Comparison of ENCODE assay signal across 8 cellular contexts in the genomic region with DNA sequence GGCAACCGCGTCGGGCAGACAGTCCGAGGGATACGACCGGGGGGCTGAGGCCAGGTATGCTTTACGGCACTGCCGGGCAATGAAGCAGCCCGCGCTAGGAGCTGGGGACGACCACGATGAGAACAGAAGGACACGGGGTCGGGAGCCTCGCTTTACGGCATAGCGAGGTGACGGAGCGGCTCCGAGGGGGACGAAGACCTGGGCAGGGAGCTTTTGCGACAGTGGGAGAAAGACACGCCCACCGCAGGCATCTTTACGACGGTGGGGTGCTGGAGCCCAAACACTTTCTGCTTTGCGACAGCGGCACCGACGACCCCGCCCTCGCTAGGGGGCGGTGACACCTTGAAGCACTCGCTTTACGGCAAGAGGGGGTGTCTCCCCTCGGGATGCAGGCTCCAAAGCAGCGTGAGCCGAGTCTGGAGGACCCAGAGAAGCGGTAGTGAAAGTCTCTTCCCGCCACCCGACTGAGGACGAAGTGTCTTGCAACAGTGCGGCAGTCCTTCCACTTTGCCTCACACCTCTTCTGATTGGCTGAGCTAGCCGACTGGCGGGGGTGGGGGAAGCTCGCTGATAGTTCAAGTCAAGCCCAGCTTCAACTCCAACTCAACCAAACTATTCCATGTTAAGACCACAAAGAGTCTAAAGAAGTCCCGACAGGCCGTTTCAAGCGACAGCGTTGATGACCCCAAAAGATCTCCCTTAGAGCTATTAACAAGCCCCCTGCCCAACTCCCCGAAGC. TPM values are rescaled to one million over a fixed set of nuclear protein-coding genes. Genes with fewer than 3 reads are reported as not detected.
DNase-seq lines count a peak whose midpoint lies in the region; ATAC-seq and TF ChIP-seq lines count a peak whose summit lies in the region.

No MANE protein-coding gene starts in this region.

- CTCF ChIA-PET in BJ (lab: Yijun Ruan, JAX) = interaction anchor here (0.6 to 1.5 kb wide), 8 partner anchors 10 to 292 kb away, joined by 3 to 6 read pairs (median 4); no protein-coding TSS in a partner anchor

- peak overlapping the region; percentile 93 to 96 for H3K9ac ChIP-seq in colonic mucosa (ENCODE audit: low read depth in 2 of 2, low read length in 2 of 2)

- H3K27ac Mint-ChIP-seq in activated CD4-positive, alpha-beta T cell treated with anti-CD3 and anti-CD28 coated beads, Interleukin-2, amount 10 ng/mL, durations not matched to agents 24 days and 14 days = peak overlapping the region; percentile 91

- H3K9me3 ChIP-seq in colonic mucosa = no peaks in the 10 kb centered on the region

- peaks cover 10% of the 10 kb centered on the region for H3K4me1 ChIP-seq in colonic mucosa

- H3K36me3 ChIP-seq in BJ (ENCODE audit: control insufficient read depth, insufficient read depth, low read length) (peaks cover 9% of the 10 kb centered on the region), colonic mucosa (no peaks in the 10 kb centered on the region)

- peak; percentile 95 for DNase-seq in BJ (ENCODE audit: low read depth)
- DNase-seq in GM19240 (ENCODE audit: insufficient read length, low spot score) = peak; percentile 89
- DNase-seq in NCI-H526 (lab: John Stamatoyannopoulos, UW) = peak; percentile 96 to 100
- DNase-seq in activated CD4-positive, alpha-beta T cell treated with anti-CD3 and anti-CD28 coated beads, Interleukin-2, amount 10 ng/mL, durations not matched to agents 24 days and 14 days = peak; percentile 99
- DNase-seq in colonic mucosa = peak; percentile 99
- peak; percentile 84 to 95 (median 90) for DNase-seq in stimulated activated CD4-positive, alpha-beta T cell treated with anti-CD3 and anti-CD28 coated beads, Interleukin-1b, Interleukin-23, amount 100 ng/mL, for 24 hours (ENCODE audit: low read depth in 4 of 4, low spot score in 1 of 4)

- no peak for TF ChIP-seq CTCF in BJ (IDR thresholded peaks at IDR 0.05; ENCODE audit: insufficient read depth, low read depth, low read length)
- TF ChIP-seq CTCF in colonic mucosa (IDR thresholded peaks at IDR 0.05) = no peak

- peaks cover 3% of the 10 kb centered on the region for H3K36me3 Mint-ChIP-seq in activated CD4-positive, alpha-beta T cell treated with anti-CD3 and anti-CD28 coated beads, Interleukin-2, amount 10 ng/mL, durations not matched to agents 24 days and 14 days (ENCODE audit: low read depth)

- peak; percentile 55 for ATAC-seq in HG03460 (IDR thresholded peaks at IDR 0.05; ENCODE audit: unreplicated experiment)

- intact Hi-C loops in activated CD4-positive, alpha-beta T cell treated with anti-CD3 and anti-CD28 coated beads, Interleukin-2, amount 10 ng/mL, durations not matched to agents 24 days and 14 days (cut with micrococcal nuclease) = loop anchor here (1.0 to 2.0 kb wide), 2 partner anchors 15 to 21 kb away; partner anchors contain the start of gene GPS2
- intact Hi-C loops in colonic mucosa (cut with DNase I) = no loop called here

- H3K27me3 ChIP-seq in BJ (ENCODE audit: control insufficient read depth, insufficient read depth, low read length) (no peaks in the 10 kb centered on the region; the same call in 1 of the 2 replicates), colonic mucosa (no peaks in the 10 kb centered on the region), layer of hippocampus (ENCODE audit: control insufficient read depth, insufficient read depth, low read length) (no peaks in the 10 kb centered on the region)

- peak overlapping the region; percentile 91 for H3K4me3 Mint-ChIP-seq in activated CD4-positive, alpha-beta T cell treated with anti-CD3 and anti-CD28 coated beads, Interleukin-2, amount 10 ng/mL, durations not matched to agents 24 days and 14 days

- no peaks in the 10 kb centered on the region for H3K27me3 Mint-ChIP-seq in activated CD4-positive, alpha-beta T cell treated with anti-CD3 and anti-CD28 coated beads, Interleukin-2, amount 10 ng/mL, durations not matched to agents 24 days and 14 days

- POLR2A ChIA-PET in BJ (lab: Charles Lee) = interaction anchor here (0.6 to 1.2 kb wide), 5 partner anchors 16 to 231 kb away, joined by 3 to 22 read pairs (median 3); partner anchors contain the start of gene TMEM256

- peaks cover 39% of the 10 kb centered on the region for H3K4me1 Mint-ChIP-seq in activated CD4-positive, alpha-beta T cell treated with anti-CD3 and anti-CD28 coated beads, Interleukin-2, amount 10 ng/mL, durations not matched to agents 24 days and 14 days

- H3K27ac ChIP-seq in colonic mucosa (peak overlapping the region; percentile 78), layer of hippocampus (ENCODE audit: low read depth, low read length) (peak overlapping the region; percentile 92)

- H3K4me3 ChIP-seq in BJ (ENCODE audit: low read depth, low read length) = peak overlapping the region; percentile 64
- H3K4me3 ChIP-seq in colonic mucosa = peak overlapping the region; percentile 94

- no peaks in the 10 kb centered on the region for H3K9me3 Mint-ChIP-seq in activated CD4-positive, alpha-beta T cell treated with anti-CD3 and anti-CD28 coated beads, Interleukin-2, amount 10 ng/mL, durations not matched to agents 24 days and 14 days

RNA-seq across cellular contexts. Expression of gene NEURL4, which starts 0.4 kb away (rescaled TPM):
- polyA plus RNA-seq in BJ (2011; rRNA removed) = 8.0 and 14.9 TPM in 2 replicates
- 12.9 and 14.8 TPM in 2 replicates for polyA minus RNA-seq in BJ (2011; rRNA and poly(A)+ RNA removed)
- total RNA-seq in activated CD4-positive, alpha-beta T cell treated with anti-CD3 and anti-CD28 coated beads, Interleukin-2, amount 10 ng/mL, durations not matched to agents 24 days and 14 days = 59.3 and 59.6 TPM in 2 replicates
- total RNA-seq in colonic mucosa = 10 to 100 TPM; 30.2 to 55.8 TPM

RNA-seq across cellular contexts. Expression of gene ACAP1, which starts 6.8 kb away (rescaled TPM):
- polyA plus RNA-seq in BJ (2011; rRNA removed) = 1.7 and 2.0 TPM in 2 replicates
- polyA minus RNA-seq in BJ (2011; rRNA and poly(A)+ RNA removed) = 0.77 and 1.2 TPM in 2 replicates
- 262 and 275 TPM in 2 replicates for total RNA-seq in activated CD4-positive, alpha-beta T cell treated with anti-CD3 and anti-CD28 coated beads, Interleukin-2, amount 10 ng/mL, durations not matched to agents 24 days and 14 days
- total RNA-seq in colonic mucosa = 10 to 100 TPM in 1 of 2 donors, 1 to 10 TPM in 1; 7.4 to 12.1 TPM

RNA-seq across cellular contexts. Expression of gene GPS2, which starts 14.4 kb away (rescaled TPM):
- 12.7 and 37.4 TPM in 2 replicates for polyA plus RNA-seq in BJ (2011; rRNA removed)
- 27.8 and 28.9 TPM in 2 replicates for polyA minus RNA-seq in BJ (2011; rRNA and poly(A)+ RNA removed)
- total RNA-seq in activated CD4-positive, alpha-beta T cell treated with anti-CD3 and anti-CD28 coated beads, Interleukin-2, amount 10 ng/mL, durations not matched to agents 24 days and 14 days = 51.5 and 56.2 TPM in 2 replicates
- total RNA-seq in colonic mucosa = 10 to 100 TPM; 53.8 to 85.7 TPM

RNA-seq across cellular contexts. Expression of gene EIF5A, which starts 22.1 kb away (rescaled TPM):
- polyA plus RNA-seq in BJ (2011; rRNA removed) = 556 and 579 TPM in 2 replicates
- 632 and 820 TPM in 2 replicates for polyA minus RNA-seq in BJ (2011; rRNA and poly(A)+ RNA removed)
- 1,303 and 1,327 TPM in 2 replicates for total RNA-seq in activated CD4-positive, alpha-beta T cell treated with anti-CD3 and anti-CD28 coated beads, Interleukin-2, amount 10 ng/mL, durations not matched to agents 24 days and 14 days
- 100 to 1,000 TPM; 367 to 917 TPM for total RNA-seq in colonic mucosa

RNA-seq across cellular contexts. Expression of gene KCTD11, which starts 22.4 kb away (rescaled TPM):
- polyA plus RNA-seq in BJ (2011; rRNA removed) = 16.2 and 19.8 TPM in 2 replicates
- 11.7 and 15.9 TPM in 2 replicates for polyA minus RNA-seq in BJ (2011; rRNA and poly(A)+ RNA removed)
- 7.0 and 7.6 TPM in 2 replicates for total RNA-seq in activated CD4-positive, alpha-beta T cell treated with anti-CD3 and anti-CD28 coated beads, Interleukin-2, amount 10 ng/mL, durations not matched to agents 24 days and 14 days
- 10 to 100 TPM in 1 of 2 donors, 1 to 10 TPM in 1; 5.6 to 12.6 TPM for total RNA-seq in colonic mucosa

Comparison
In these comparisons a context has a peak if more than half of its experiments do, and no peak if none do; other contexts are left out.
1. Peak in every context shown above with its lines: DNase-seq, ATAC-seq, H3K4me3 ChIP-seq and H3K27ac ChIP-seq.
2. RNA of gene ACAP1, which starts 6.8 kb away (total RNA-seq): 262 to 275 TPM in activated CD4-positive, alpha-beta T cell treated with anti-CD3 and anti-CD28 coated beads, Interleukin-2, amount 10 ng/mL, durations not matched to agents 24 days and 14 days; 7.4 to 12.1 TPM in colonic mucosa; every median in the first group is over 10 times any median in the second.